In the genomic region with DNA sequence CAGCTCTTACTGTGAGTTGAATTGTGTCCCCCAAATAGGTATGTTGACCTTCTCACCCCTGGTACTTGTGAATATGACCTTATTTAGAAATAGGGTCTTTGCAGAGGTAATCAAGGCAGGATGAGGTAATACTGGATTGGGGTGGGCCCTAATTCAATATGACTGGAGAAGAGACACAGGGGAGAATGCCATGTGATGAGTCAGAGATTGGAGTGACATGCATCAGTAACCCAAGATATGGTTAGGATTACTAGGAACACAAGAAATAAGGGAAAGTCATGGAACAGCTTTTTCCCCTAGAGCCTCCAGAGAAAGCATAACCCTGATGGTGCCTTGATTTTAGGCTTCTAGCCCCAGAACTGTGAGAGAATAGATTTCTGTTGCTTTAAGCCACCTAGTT, we compare ENCODE assay signal across 30 cellular contexts.
"Had no signal": no experiment of that assay in that cellular context is flagged by ENCODE, and none has a peak within 500 bp of the region (broad histone marks: within the 10 kb centered on the region; RNA-seq: fewer than 3 reads in every experiment).

No MANE protein-coding gene starts in this region.

- FAIRE-seq: TTC549 had no signal

- H3K4me1 ChIP-seq: ascending aorta, SJSA1 had no signal

- H3K27ac Mint-ChIP-seq: activated CD4-positive, alpha-beta T cell treated with anti-CD3 and anti-CD28 coated beads for 36 hours; activated CD4-positive, alpha-beta T cell treated with anti-CD3 and anti-CD28 coated beads, Interleukin-2, amount 10 ng/mL, durations not matched to agents 7 days and 5 days; activated CD8-positive, alpha-beta T cell treated with anti-CD3 and anti-CD28 coated beads, Interleukin-2, amount 10 ng/mL, durations not matched to agents 7 days and 5 days; activated naive CD4-positive, alpha-beta T cell treated with anti-CD3 and anti-CD28 coated beads, Interleukin-2, amount 50 U/mL, for 24 hours; activated naive CD8-positive, alpha-beta T cell treated with anti-CD3 and anti-CD28 coated beads, Interleukin-2, amount 10 ng/mL, durations not matched to agents 7 days and 5 days; activated T-cell treated with anti-CD3 and anti-CD28 coated beads, Interleukin-2, amount 50 U/mL, for 24 hours; activated T-helper 2 cell treated with anti-CD3 and anti-CD28 coated beads, Interferon-gamma antibody, Interleukin-2, Interleukin-4, amounts not matched to agents 10 μg/mL and 5 μg/mL and 100 μg/mL, durations not matched to agents 14 hours and 24 hours and 36 hours; T-helper 1 cell treated with Interleukin-12 subunit alpha and Interleukin-12 subunit beta and Interleukin-4 antibody, amounts not matched to agents 30 μg/mL and 1 μg/mL, for 36 hours; T-helper 2 cell treated with Interferon-gamma antibody and Interleukin-4, amounts not matched to agents 5 μg/mL and 100 μg/mL, for 36 hours had no signal

- DNase-seq: activated CD4-positive, alpha-beta T cell treated with anti-CD3 and anti-CD28 coated beads for 36 hours; activated CD4-positive, alpha-beta T cell treated with anti-CD3 and anti-CD28 coated beads, Interleukin-2, amount 10 ng/mL, durations not matched to agents 7 days and 5 days; activated CD4-positive, alpha-beta T cell treated with anti-CD3 and anti-CD28 coated beads, Interleukin-2, amount 50 U/mL, for 48 hours; activated CD8-positive, alpha-beta T cell treated with anti-CD3 and anti-CD28 coated beads, Interleukin-2, amount 10 ng/mL, durations not matched to agents 7 days and 5 days; activated gamma-delta T cell; activated naive CD4-positive, alpha-beta T cell treated with Interleukin-2 at 50 U/mL for 16 hours; activated naive CD8-positive, alpha-beta T cell treated with anti-CD3 and anti-CD28 coated beads, Interleukin-2, amount 10 ng/mL, durations not matched to agents 7 days and 5 days; activated T-cell treated with anti-CD3 and anti-CD28 coated beads, Interleukin-2, amount 50 U/mL, for 24 hours; amygdala; Karpas-422; NCI-H1105; NCI-H1417 treated with DMSO at 0.1 percent for 48 hours; NCI-H187 treated with DMSO at 0.1 percent for 48 hours; NCI-H2081; NCI-H345; NCI-H524 treated with DMSO at 0.1 percent for 48 hours; RPMI8226; SHP77 treated with DMSO at 0.1 percent for 48 hours; SK-N-SH had no signal

- H3K27ac ChIP-seq: ascending aorta, cardiac muscle cell, SJSA1 had no signal

- H3K36me3 Mint-ChIP-seq: activated naive CD4-positive, alpha-beta T cell treated with anti-CD3 and anti-CD28 coated beads, Interleukin-2, amount 50 U/mL, for 24 hours; activated naive CD8-positive, alpha-beta T cell treated with anti-CD3 and anti-CD28 coated beads, Interleukin-2, amount 10 ng/mL, durations not matched to agents 7 days and 5 days had no signal

- H3K9me3 Mint-ChIP-seq: activated CD4-positive, alpha-beta T cell treated with anti-CD3 and anti-CD28 coated beads, Interleukin-2, amount 10 ng/mL, durations not matched to agents 7 days and 5 days; activated naive CD4-positive, alpha-beta T cell treated with anti-CD3 and anti-CD28 coated beads, Interleukin-2, amount 50 U/mL, for 24 hours; activated naive CD8-positive, alpha-beta T cell treated with anti-CD3 and anti-CD28 coated beads, Interleukin-2, amount 10 ng/mL, durations not matched to agents 7 days and 5 days; activated T-cell treated with anti-CD3 and anti-CD28 coated beads, Interleukin-2, amount 50 U/mL, for 24 hours; central memory CD8-positive, alpha-beta T cell; T-helper 1 cell treated with Interleukin-12 subunit alpha and Interleukin-12 subunit beta and Interleukin-4 antibody, amounts not matched to agents 30 μg/mL and 1 μg/mL, for 36 hours; T-helper 2 cell treated with Interferon-gamma antibody and Interleukin-4, amounts not matched to agents 5 μg/mL and 100 μg/mL, for 36 hours had no signal

- H3K4me1 Mint-ChIP-seq: activated CD4-positive, alpha-beta T cell treated with anti-CD3 and anti-CD28 coated beads for 36 hours; activated CD4-positive, alpha-beta T cell treated with anti-CD3 and anti-CD28 coated beads, Interleukin-2, amount 10 ng/mL, durations not matched to agents 7 days and 5 days; activated naive CD4-positive, alpha-beta T cell treated with anti-CD3 and anti-CD28 coated beads, Interleukin-2, amount 50 U/mL, for 24 hours; activated naive CD8-positive, alpha-beta T cell treated with anti-CD3 and anti-CD28 coated beads, Interleukin-2, amount 10 ng/mL, durations not matched to agents 7 days and 5 days; central memory CD8-positive, alpha-beta T cell had no signal

- H3K9ac ChIP-seq: SK-N-SH had no signal

- H3K36me3 ChIP-seq: ascending aorta, cardiac muscle cell, SJSA1 had no signal

- H3K4me3 ChIP-seq: ascending aorta, cardiac muscle cell, SJSA1 had no signal

- H3K4me2 ChIP-seq: SK-N-SH had no signal

- H3K27me3 ChIP-seq: ascending aorta, cardiac muscle cell had no signal

- ATAC-seq: activated CD4-positive, alpha-beta T cell treated with anti-CD3 and anti-CD28 coated beads for 36 hours; activated CD4-positive, CD25-positive, alpha-beta regulatory T cell treated with anti-CD3 and anti-CD28 coated beads, Interleukin-2, amount 50 U/mL, for 24 hours; activated CD8-positive, alpha-beta T cell treated with anti-CD3 and anti-CD28 coated beads, Interleukin-2, amount 10 ng/mL, durations not matched to agents 7 days and 5 days; Panc1 had no signal

- H3K9me3 ChIP-seq: ascending aorta, SJSA1, SK-N-SH had no signal

- H3K4me3 Mint-ChIP-seq: activated CD4-positive, alpha-beta T cell treated with anti-CD3 and anti-CD28 coated beads for 36 hours; activated CD4-positive, alpha-beta T cell treated with anti-CD3 and anti-CD28 coated beads, Interleukin-2, amount 10 ng/mL, durations not matched to agents 7 days and 5 days; activated CD8-positive, alpha-beta T cell treated with anti-CD3 and anti-CD28 coated beads, Interleukin-2, amount 10 ng/mL, durations not matched to agents 7 days and 5 days; activated naive CD4-positive, alpha-beta T cell treated with anti-CD3 and anti-CD28 coated beads, Interleukin-2, amount 50 U/mL, for 24 hours; activated naive CD8-positive, alpha-beta T cell treated with anti-CD3 and anti-CD28 coated beads, Interleukin-2, amount 10 ng/mL, durations not matched to agents 7 days and 5 days; activated T-cell treated with anti-CD3 and anti-CD28 coated beads, Interleukin-2, amount 50 U/mL, for 24 hours; central memory CD8-positive, alpha-beta T cell; T-helper 1 cell treated with Interleukin-12 subunit alpha and Interleukin-12 subunit beta and Interleukin-4 antibody, amounts not matched to agents 30 μg/mL and 1 μg/mL, for 36 hours; T-helper 2 cell treated with Interferon-gamma antibody and Interleukin-4, amounts not matched to agents 5 μg/mL and 100 μg/mL, for 36 hours had no signal
